ENCODE assay signal across 22 cellular contexts in the genomic region with DNA sequence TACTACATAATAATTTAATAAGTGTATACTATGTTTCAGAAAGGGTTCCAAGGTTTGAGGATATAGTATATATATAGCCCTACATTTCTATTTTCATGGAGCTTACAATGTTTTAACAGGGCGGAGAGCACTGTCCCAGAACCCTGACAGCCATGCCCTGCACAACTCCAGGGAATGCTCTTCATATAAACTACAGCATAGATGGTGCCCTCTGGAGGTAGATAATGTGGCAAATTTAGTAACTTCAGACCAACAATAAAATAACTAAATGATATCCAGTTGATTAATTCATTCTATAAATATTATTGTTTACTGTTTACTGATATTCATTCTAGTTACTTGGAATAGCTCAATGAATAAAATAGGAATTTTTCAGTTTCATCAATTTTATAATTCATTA.
DNase-seq lines count a peak whose midpoint lies in the region; ATAC-seq and TF ChIP-seq lines count a peak whose summit lies in the region.
"Had no signal": no experiment of that assay in that cellular context is flagged by ENCODE, and none has a peak within 500 bp of the region (broad histone marks: within the 10 kb centered on the region; RNA-seq: fewer than 3 reads in every experiment).

No MANE protein-coding gene starts in this region.

- no peak overlapping the region for H3K4me3 Mint-ChIP-seq in chondrocyte (ENCODE audit: unreplicated experiment)
- no peak overlapping the region for H3K4me3 Mint-ChIP-seq in neural progenitor cell
- no peak overlapping the region for H3K4me3 Mint-ChIP-seq in activated CD8-positive, alpha-beta T cell treated with anti-CD3 and anti-CD28 coated beads for 36 hours
- H3K4me3 Mint-ChIP-seq: activated T-cell treated with anti-CD3 and anti-CD28 coated beads, Interleukin-2, amount 50 U/mL, for 24 hours; stimulated activated naive B cell treated with anti-CD40 and anti-IgM and Interleukin-4, amounts not matched to agents 10 μg/mL and 1 μg/mL and 100 μg/mL, for 72 hours had no signal

- H3K4me3 ChIP-seq in PC-3 (ENCODE audit: low read length): no peak overlapping the region
- H3K4me3 ChIP-seq in neural progenitor cell: no peak overlapping the region
- H3K4me3 ChIP-seq: gastrocnemius medialis, smooth muscle cell had no signal

- no TSS peak for BruUV-seq in PC-3 (replicated peaks; lab: Mats Ljungman, UMichigan)

- H3K27me3 Mint-ChIP-seq in chondrocyte (ENCODE audit: low read depth): no peaks in the 10 kb centered on the region
- no peaks in the 10 kb centered on the region for H3K27me3 Mint-ChIP-seq in neural progenitor cell (ENCODE audit: insufficient read depth, low read depth)
- H3K27me3 Mint-ChIP-seq in activated CD8-positive, alpha-beta T cell treated with anti-CD3 and anti-CD28 coated beads for 36 hours: no peaks in the 10 kb centered on the region
- H3K27me3 Mint-ChIP-seq: activated T-cell treated with anti-CD3 and anti-CD28 coated beads, Interleukin-2, amount 50 U/mL, for 24 hours; stimulated activated naive B cell treated with anti-CD40 and anti-IgM and Interleukin-4, amounts not matched to agents 10 μg/mL and 1 μg/mL and 100 μg/mL, for 72 hours had no signal

- H3K4me1 ChIP-seq in PC-3 (ENCODE audit: insufficient read depth, low read length) (0 out of 2 replicates have a peak, but pooled peaks cover 7% of the 10 kb centered on the region), neural progenitor cell (peaks cover 4% of the 10 kb centered on the region)
- H3K4me1 ChIP-seq: gastrocnemius medialis had no signal

- CTCF ChIA-PET in PC-3 (lab: Charles Lee): no interaction called here
- CTCF ChIA-PET in activated CD8-positive, alpha-beta T cell treated with anti-CD3 and anti-CD28 coated beads for 36 hours (lab: Charles Lee): no interaction called here

- H3F3A ChIP-seq in PC-3 (ENCODE audit: low read length, unreplicated experiment) (no peaks in the 10 kb centered on the region), neural progenitor cell (ENCODE audit: low read depth) (no peaks in the 10 kb centered on the region)

- POLR2A ChIA-PET in PC-3 (lab: Charles Lee; ENCODE audit: unreplicated experiment): no interaction called here
- POLR2A ChIA-PET in activated CD8-positive, alpha-beta T cell treated with anti-CD3 and anti-CD28 coated beads for 36 hours (lab: Charles Lee): no interaction called here

- H3K4me2 ChIP-seq in PC-3 (ENCODE audit: low read length) (no peak overlapping the region), neural progenitor cell (no peak overlapping the region)
- H3K4me2 ChIP-seq: smooth muscle cell had no signal

- ATAC-seq in PC-3: peak; percentile 46; the same call in 1 of the 2 replicates
- ATAC-seq in HG03460 (IDR thresholded peaks at IDR 0.05; ENCODE audit: unreplicated experiment): no peak
- no peak for ATAC-seq in activated CD8-positive, alpha-beta T cell treated with anti-CD3 and anti-CD28 coated beads for 36 hours
- ATAC-seq in GM19023 (IDR thresholded peaks at IDR 0.05; ENCODE audit: unreplicated experiment): no peak
- ATAC-seq: esophagus mucosa; gastrocnemius medialis; stimulated activated naive B cell treated with anti-CD40 and anti-IgM and Interleukin-4, amounts not matched to agents 10 μg/mL and 1 μg/mL and 100 μg/mL, for 72 hours had no signal

- intact Hi-C loops in PC-3 (cut with micrococcal nuclease): no loop called here
- intact Hi-C loops in activated CD8-positive, alpha-beta T cell treated with anti-CD3 and anti-CD28 coated beads for 36 hours (cut with micrococcal nuclease): no loop called here

- TF ChIP-seq CTCF in PC-3 (conservative IDR thresholded peaks at IDR 0.05; ENCODE audit: low read depth, low read length) (peak; percentile 61), chondrocyte (IDR thresholded peaks at IDR 0.05) (peak; percentile 40), neural progenitor cell (IDR thresholded peaks at IDR 0.05) (peak; percentile 18)
- no peak for TF ChIP-seq CTCF in activated CD8-positive, alpha-beta T cell treated with anti-CD3 and anti-CD28 coated beads for 36 hours (IDR thresholded peaks at IDR 0.05)

- H3K9ac ChIP-seq in PC-3 (ENCODE audit: low read length) (no peak overlapping the region), neural progenitor cell (no peak overlapping the region)

- H3K9me3 Mint-ChIP-seq in chondrocyte (ENCODE audit: low read depth) (peaks cover 6% of the 10 kb centered on the region), neural progenitor cell (no peaks in the 10 kb centered on the region)
- H3K9me3 Mint-ChIP-seq in activated CD8-positive, alpha-beta T cell treated with anti-CD3 and anti-CD28 coated beads for 36 hours: peaks cover 5% of the 10 kb centered on the region
- H3K9me3 Mint-ChIP-seq: activated T-cell treated with anti-CD3 and anti-CD28 coated beads, Interleukin-2, amount 50 U/mL, for 24 hours; stimulated activated naive B cell treated with anti-CD40 and anti-IgM and Interleukin-4, amounts not matched to agents 10 μg/mL and 1 μg/mL and 100 μg/mL, for 72 hours had no signal

- no peak overlapping the region for H3K27ac ChIP-seq in PC-3 (ENCODE audit: low read length)
- no peak overlapping the region for H3K27ac ChIP-seq in neural progenitor cell
- H3K27ac ChIP-seq: gastrocnemius medialis had no signal

- H3K27ac Mint-ChIP-seq in chondrocyte (ENCODE audit: unreplicated experiment) (no peak overlapping the region), neural progenitor cell (no peak overlapping the region)
- no peak overlapping the region for H3K27ac Mint-ChIP-seq in activated CD8-positive, alpha-beta T cell treated with anti-CD3 and anti-CD28 coated beads for 36 hours
- H3K27ac Mint-ChIP-seq: activated T-cell treated with anti-CD3 and anti-CD28 coated beads, Interleukin-2, amount 50 U/mL, for 24 hours; stimulated activated naive B cell treated with anti-CD40 and anti-IgM and Interleukin-4, amounts not matched to agents 10 μg/mL and 1 μg/mL and 100 μg/mL, for 72 hours had no signal

- H3K9me2 ChIP-seq in PC-3 (replicated peaks; ENCODE audit: low read length): no peaks in the 10 kb centered on the region

- no peaks in the 10 kb centered on the region for H3K9me3 ChIP-seq in PC-3 (ENCODE audit: low read length)
- no peaks in the 10 kb centered on the region for H3K9me3 ChIP-seq in neural progenitor cell (ENCODE audit: low read depth)
- H3K9me3 ChIP-seq: gastrocnemius medialis had no signal

- H3K27me3 ChIP-seq in PC-3 (ENCODE audit: low read length) (no peaks in the 10 kb centered on the region), neural progenitor cell (no peaks in the 10 kb centered on the region)
- H3K27me3 ChIP-seq: gastrocnemius medialis had no signal

- H3K36me3 Mint-ChIP-seq in chondrocyte (ENCODE audit: low read depth): no peaks in the 10 kb centered on the region
- no peaks in the 10 kb centered on the region for H3K36me3 Mint-ChIP-seq in neural progenitor cell
- no peaks in the 10 kb centered on the region for H3K36me3 Mint-ChIP-seq in activated CD8-positive, alpha-beta T cell treated with anti-CD3 and anti-CD28 coated beads for 36 hours (ENCODE audit: low read depth)
- H3K36me3 Mint-ChIP-seq: stimulated activated naive B cell treated with anti-CD40 and anti-IgM and Interleukin-4, amounts not matched to agents 10 μg/mL and 1 μg/mL and 100 μg/mL, for 72 hours had no signal

- H4K20me1 ChIP-seq in PC-3 (ENCODE audit: low read length) (no peaks in the 10 kb centered on the region), neural progenitor cell (ENCODE audit: low read depth) (no peaks in the 10 kb centered on the region)

- H3K79me2 ChIP-seq in PC-3 (ENCODE audit: low read length): no peaks in the 10 kb centered on the region
- no peaks in the 10 kb centered on the region for H3K79me2 ChIP-seq in neural progenitor cell (ENCODE audit: low read depth)

- H2AFZ ChIP-seq in PC-3 (ENCODE audit: low read length) (no peak overlapping the region), neural progenitor cell (replicated peaks) (no peak overlapping the region)

- peaks cover 10% of the 10 kb centered on the region for H3K4me1 Mint-ChIP-seq in chondrocyte (ENCODE audit: low read depth)
- H3K4me1 Mint-ChIP-seq in neural progenitor cell: peaks cover 3% of the 10 kb centered on the region
- H3K4me1 Mint-ChIP-seq in activated CD8-positive, alpha-beta T cell treated with anti-CD3 and anti-CD28 coated beads for 36 hours (ENCODE audit: low read depth): no peaks in the 10 kb centered on the region
- H3K4me1 Mint-ChIP-seq: stimulated activated naive B cell treated with anti-CD40 and anti-IgM and Interleukin-4, amounts not matched to agents 10 μg/mL and 1 μg/mL and 100 μg/mL, for 72 hours had no signal

- DNase-seq in DMS53 treated with DMSO at 0.1 percent for 48 hours (lab: John Stamatoyannopoulos, UW; ENCODE audit: unreplicated experiment): peak; percentile 2
- peak; percentile 37 for DNase-seq in PC-3
- DNase-seq in chondrocyte (ENCODE audit: low spot score): no peak
- no peak for DNase-seq in neural progenitor cell (ENCODE audit: low spot score)
- no peak for DNase-seq in activated CD8-positive, alpha-beta T cell treated with anti-CD3 and anti-CD28 coated beads for 36 hours
- DNase-seq: activated CD4-positive, CD25-positive, alpha-beta regulatory T cell treated with anti-CD3 and anti-CD28 coated beads, Interleukin-2, amount 50 U/mL, for 72 hours; activated naive CD4-positive, alpha-beta T cell; activated T-cell treated with anti-CD3 and anti-CD28 coated beads, Interleukin-2, amount 50 U/mL, for 24 hours; amniotic stem cell; gastrocnemius medialis; kidney glomerular epithelial cell; mesenchymal stem cell; NCI-H1105; NCI-H2029 treated with DMSO at 0.1 percent for 48 hours; NCI-H446 treated with DMSO at 0.1 percent for 48 hours; nucleus accumbens; RPMI8226; stimulated activated naive B cell treated with anti-CD40 and anti-IgM and Interleukin-4, amounts not matched to agents 10 μg/mL and 1 μg/mL and 100 μg/mL, for 72 hours had no signal

- no peaks in the 10 kb centered on the region for H3K36me3 ChIP-seq in PC-3 (ENCODE audit: low read depth, low read length)
- no peaks in the 10 kb centered on the region for H3K36me3 ChIP-seq in neural progenitor cell
- H3K36me3 ChIP-seq: gastrocnemius medialis had no signal

Comparison
In these comparisons a context has a peak if more than half of its experiments do, and no peak if none do; other contexts are left out.
1. DNase-seq: peak in DMS53 treated with DMSO at 0.1 percent for 48 hours (single experiment) and PC-3 (single experiment); none in chondrocyte (single experiment), neural progenitor cell (single experiment) and activated CD8-positive, alpha-beta T cell treated with anti-CD3 and anti-CD28 coated beads for 36 hours (single experiment).